Comparison of ENCODE assay signal across 8 cellular contexts in genomic region chr19:8322638-8322997, GRCh38. TPM values are rescaled to one million over a fixed set of nuclear protein-coding genes. Genes with fewer than 3 reads are reported as not detected.
DNase-seq lines count a peak whose midpoint lies in the region; ATAC-seq and TF ChIP-seq lines count a peak whose summit lies in the region.

No MANE protein-coding gene starts in this region.

- H3F3A ChIP-seq in DOHH2 (ENCODE audit: control insufficient read depth, insufficient read depth): peaks cover 40% of the 10 kb centered on the region

- no peaks in the 10 kb centered on the region for H3K9me3 ChIP-seq in DOHH2 (ENCODE audit: control insufficient read depth, insufficient read depth, low read length)
- H3K9me3 ChIP-seq in SJCRH30 (replicated peaks): no peaks in the 10 kb centered on the region
- H3K9me3 ChIP-seq in esophagus squamous epithelium: no peaks in the 10 kb centered on the region
- H3K9me3 ChIP-seq in trophoblast cell (ENCODE audit: insufficient read depth, low read depth, low read length): peaks cover 1% of the 10 kb centered on the region

- H3K27me3 ChIP-seq in DOHH2 (ENCODE audit: control insufficient read depth, low read length) (peaks cover 3% of the 10 kb centered on the region; the same call in 1 of the 2 replicates), SJCRH30 (no peaks in the 10 kb centered on the region; the same call in 1 of the 2 replicates), esophagus squamous epithelium (no peaks in the 10 kb centered on the region), trophoblast cell (ENCODE audit: insufficient read depth, low read length) (no peaks in the 10 kb centered on the region)

- peaks cover 48% of the 10 kb centered on the region for H3K36me3 ChIP-seq in DOHH2 (ENCODE audit: control insufficient read depth, low read length)
- peaks cover 21% of the 10 kb centered on the region for H3K36me3 ChIP-seq in SJCRH30
- peaks cover 0 to 32% (median 6%) of the 10 kb centered on the region in 3 donors for H3K36me3 ChIP-seq in esophagus squamous epithelium
- H3K36me3 ChIP-seq in trophoblast cell (ENCODE audit: control insufficient read depth in 1 of 2, insufficient read depth in 2 of 2, low read length in 2 of 2): peaks cover 22 to 23% of the 10 kb centered on the region in 2 experiments

- no peak overlapping the region for H4K91ac ChIP-seq in trophoblast cell (ENCODE audit: low read depth, low read length)

- H3K79me2 ChIP-seq in DOHH2 (ENCODE audit: control insufficient read depth, low read length) (peaks cover 54% of the 10 kb centered on the region), trophoblast cell (ENCODE audit: control insufficient read depth, insufficient read depth, low read length, poor library complexity) (peaks cover 18% of the 10 kb centered on the region)

- H2BK12ac ChIP-seq in trophoblast cell (ENCODE audit: low read length): no peak overlapping the region

- H4K12ac ChIP-seq in trophoblast cell (ENCODE audit: low read depth, low read length): no peak overlapping the region

- no peak overlapping the region for H3K18ac ChIP-seq in trophoblast cell (ENCODE audit: low read length)

- no peak overlapping the region for H2BK5ac ChIP-seq in trophoblast cell (ENCODE audit: low read depth, low read length, poor library complexity)

- no peak overlapping the region for H2BK120ac ChIP-seq in trophoblast cell (ENCODE audit: insufficient read depth, low read length, poor library complexity)

- no peak overlapping the region for H4K8ac ChIP-seq in trophoblast cell (ENCODE audit: low read depth, low read length)

- 12 to 44% methylated on average over 5 to 6 of the region's 7 CpGs for WGBS in esophagus squamous epithelium, 2 donors
- WGBS in trophoblast cell (ENCODE audit: extremely low coverage, insufficient coverage, insufficient read length): no CpG with 5 or more reads among the region's 7 CpGs

- TF ChIP-seq CTCF in DOHH2 (IDR thresholded peaks at IDR 0.05; ENCODE audit: low read depth, low read length, poor library complexity, severe bottlenecking) (no peak), esophagus squamous epithelium (IDR thresholded peaks at IDR 0.05) (no peak)

- H2AK5ac ChIP-seq in trophoblast cell (ENCODE audit: low read length): no peak overlapping the region

- H3K9me2 ChIP-seq in DOHH2 (replicated peaks; ENCODE audit: control insufficient read depth, low read length): no peaks in the 10 kb centered on the region

- intact Hi-C loops in esophagus squamous epithelium (cut with DNase I): no loop called here

- ATAC-seq in HG02798 (IDR thresholded peaks at IDR 0.05; ENCODE audit: poor library complexity, unreplicated experiment): no peak

- no peak overlapping the region for H2AFZ ChIP-seq in trophoblast cell (ENCODE audit: insufficient read depth, low read length, poor library complexity)

- peak overlapping the region; percentile 26 for H3K4ac ChIP-seq in trophoblast cell (ENCODE audit: low read depth, low read length)

- peaks cover 23% of the 10 kb centered on the region for H4K20me1 ChIP-seq in DOHH2 (ENCODE audit: control insufficient read depth, insufficient read depth, low read depth, low read length)

- H3K14ac ChIP-seq in trophoblast cell (ENCODE audit: low read length): no peak overlapping the region

- peaks cover 61% of the 10 kb centered on the region for H3K4me1 ChIP-seq in DOHH2 (ENCODE audit: control insufficient read depth, low read length)
- H3K4me1 ChIP-seq in SJCRH30: peaks cover 5% of the 10 kb centered on the region; the same call in 1 of the 2 replicates
- peaks cover 25 to 47% (median 29%) of the 10 kb centered on the region in 3 donors for H3K4me1 ChIP-seq in esophagus squamous epithelium
- peaks cover 8 to 9% of the 10 kb centered on the region in 2 experiments for H3K4me1 ChIP-seq in trophoblast cell (ENCODE audit: control insufficient read depth in 1 of 2, insufficient read depth in 2 of 2, low read length in 2 of 2)

- H3K4me3 ChIP-seq in DOHH2 (ENCODE audit: low read length) (peak overlapping the region; percentile 92), SJCRH30 (peak overlapping the region; percentile 85), esophagus squamous epithelium (peak overlapping the region; percentile 70 to 96 (median 84)), trophoblast cell (ENCODE audit: low read depth, low read length) (no peak overlapping the region)

- peak overlapping the region; percentile 57 for H3K9ac ChIP-seq in trophoblast cell (ENCODE audit: low read length)

- peaks cover 10% of the 10 kb centered on the region for H3K79me1 ChIP-seq in trophoblast cell (ENCODE audit: low read length)

- H3K4me2 ChIP-seq in DOHH2 (ENCODE audit: low read length) (peak overlapping the region; percentile 82), trophoblast cell (ENCODE audit: low read length) (peak overlapping the region; percentile 89)

- TF ChIP-seq POLR2A in esophagus squamous epithelium (IDR thresholded peaks at IDR 0.05): no peak

- DNase-seq in SJCRH30 (no peak), esophagus squamous epithelium (lab: John Stamatoyannopoulos, UW) (no peak), trophoblast cell (no peak), putamen (ENCODE audit: low spot score) (no peak)
- DNase-seq in effector CD8-positive, alpha-beta T cell (lab: John Stamatoyannopoulos, UW): no peak
- DNase-seq in stimulated activated CD4-positive, alpha-beta T cell treated with anti-CD3 and anti-CD28 coated beads, Interleukin-1b, Interleukin-23, amount 100 ng/mL, for 48 hours: no peak

- H3K23ac ChIP-seq in trophoblast cell (ENCODE audit: low read length): no peak overlapping the region

- peak overlapping the region; percentile 67 for H3K27ac ChIP-seq in DOHH2 (ENCODE audit: low read depth, low read length)
- H3K27ac ChIP-seq in SJCRH30: no peak overlapping the region
- H3K27ac ChIP-seq in esophagus squamous epithelium: peak overlapping the region; percentile 37 to 98 (median 96)
- no peak overlapping the region for H3K27ac ChIP-seq in trophoblast cell (ENCODE audit: low read depth, low read length)

RNA-seq across cellular contexts. Expression of gene RPS28, which starts 1.3 kb away (rescaled TPM):
- 651 and 901 TPM in 2 replicates for total RNA-seq in SJCRH30 (2014; rRNA removed; shearing (Covaris generic))
- 100 to 1,000 TPM; 267 to 710 (median 400) TPM for total RNA-seq in esophagus squamous epithelium
- 1,437 and 1,442 TPM in 2 replicates for polyA plus RNA-seq in trophoblast cell (2013)

RNA-seq across cellular contexts. Expression of gene NDUFA7, which starts 1.4 kb away (rescaled TPM):
- 25.6 and 40.7 TPM in 2 replicates for total RNA-seq in SJCRH30 (2014; rRNA removed; shearing (Covaris generic))
- 10 to 100 TPM; 23.8 to 40.6 (median 32.8) TPM for total RNA-seq in esophagus squamous epithelium
- polyA plus RNA-seq in trophoblast cell (2013): 113 and 115 TPM in 2 replicates

RNA-seq across cellular contexts. Expression of gene CD320, which starts 14.5 kb away (rescaled TPM):
- total RNA-seq in SJCRH30 (2014; rRNA removed; shearing (Covaris generic)): 44.2 and 49.4 TPM in 2 replicates
- total RNA-seq in esophagus squamous epithelium: 10 to 100 TPM in 3 of 4 donors, 1 to 10 TPM in 1; 8.7 to 27.0 (median 22.3) TPM
- 15.3 and 16.3 TPM in 2 replicates for polyA plus RNA-seq in trophoblast cell (2013)

RNA-seq across cellular contexts. Expression of gene KANK3, which starts 20.4 kb away (rescaled TPM):
- 0.04 TPM in 1 of 2 replicates, not detected in the other for total RNA-seq in SJCRH30 (2014; rRNA removed; shearing (Covaris generic))
- total RNA-seq in esophagus squamous epithelium: 1 to 10 TPM; 2.9 to 8.8 (median 4.4) TPM
- 0.60 and 0.90 TPM in 2 replicates for polyA plus RNA-seq in trophoblast cell (2013)

RNA-seq across cellular contexts. Expression of gene ANGPTL4, which starts 41.3 kb away (rescaled TPM):
- 0.10 and 0.59 TPM in 2 replicates for total RNA-seq in SJCRH30 (2014; rRNA removed; shearing (Covaris generic))
- total RNA-seq in esophagus squamous epithelium: 10 to 100 TPM; 17.0 to 37.1 (median 19.2) TPM
- 4.1 and 4.3 TPM in 2 replicates for polyA plus RNA-seq in trophoblast cell (2013)

Comparison
In these comparisons a context has a peak if more than half of its experiments do, and no peak if none do; other contexts are left out.
1. H3K27ac ChIP-seq: peak in DOHH2 (single experiment) and esophagus squamous epithelium (4 of 4); none in SJCRH30 (single experiment) and trophoblast cell (single experiment).